In the genomic region with DNA sequence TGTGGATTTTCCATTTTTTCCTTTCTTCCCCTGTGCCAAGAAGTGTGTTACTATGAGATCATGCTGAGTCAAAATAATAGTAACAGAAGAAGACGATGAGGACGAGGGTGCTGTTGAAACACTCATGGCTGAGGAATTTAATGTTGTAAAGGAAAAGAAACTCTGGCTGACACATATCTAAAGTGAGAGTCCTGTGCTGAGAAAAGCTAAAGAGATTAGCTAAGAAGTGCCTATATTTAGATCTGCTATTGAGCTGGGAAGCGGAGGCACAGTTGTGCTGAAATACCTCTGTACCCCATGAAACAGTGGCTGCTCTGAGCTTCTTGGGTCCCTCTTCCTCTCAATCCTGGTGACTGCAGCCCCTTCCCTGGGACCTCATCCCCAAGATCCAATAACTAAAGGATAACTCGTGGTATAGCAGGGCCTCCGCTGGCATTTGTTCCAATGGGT, we compare ENCODE assay signal across 8 cellular contexts. TPM values are rescaled to one million over a fixed set of nuclear protein-coding genes. Genes with fewer than 3 reads are reported as not detected.
DNase-seq lines count a peak whose midpoint lies in the region; ATAC-seq and TF ChIP-seq lines count a peak whose summit lies in the region.

No MANE protein-coding gene starts in this region.

- H3K14ac ChIP-seq in neuronal stem cell (ENCODE audit: low read length) = no peak overlapping the region

- no peak overlapping the region for H3K4me2 ChIP-seq in neuronal stem cell (ENCODE audit: insufficient read depth, low read length, poor library complexity, severe bottlenecking)

- peak overlapping the region; percentile 87 for H3K27ac Mint-ChIP-seq in T-helper 1 cell treated with Interleukin-12 subunit alpha and Interleukin-12 subunit beta and Interleukin-4 antibody, amounts not matched to agents 30 μg/mL and 1 μg/mL, for 36 hours

- no peak for TF ChIP-seq CTCF in GM10266 (IDR thresholded peaks at IDR 0.05; ENCODE audit: control insufficient read depth, insufficient read depth, low read depth, missing control alignments)

- no peak overlapping the region for H3K18ac ChIP-seq in neuronal stem cell (ENCODE audit: low read length)

- peak overlapping the region; percentile 36 for H3K4me3 Mint-ChIP-seq in T-helper 1 cell treated with Interleukin-12 subunit alpha and Interleukin-12 subunit beta and Interleukin-4 antibody, amounts not matched to agents 30 μg/mL and 1 μg/mL, for 36 hours

- H3K4me1 ChIP-seq in thymus (ENCODE audit: control insufficient read depth, insufficient read depth, low read length) = peaks cover 22% of the 10 kb centered on the region
- H3K4me1 ChIP-seq in neuronal stem cell (ENCODE audit: control insufficient read depth in 2 of 2, insufficient read depth in 1 of 2, low read depth in 1 of 2, low read length in 2 of 2) = peaks cover 3 to 7% of the 10 kb centered on the region in 2 donors

- H3K23ac ChIP-seq in neuronal stem cell (ENCODE audit: low read depth, low read length, poor library complexity) = no peak overlapping the region

- H2AK5ac ChIP-seq in neuronal stem cell (ENCODE audit: low read depth, low read length) = no peak overlapping the region

- H4K91ac ChIP-seq in neuronal stem cell (ENCODE audit: low read depth, low read length, poor library complexity) = no peak overlapping the region

- peak; percentile 71 for DNase-seq in GM10266 (ENCODE audit: extremely low spot score)
- DNase-seq in fibroblast of the conjunctiva (ENCODE audit: low read depth) = peak; percentile 56
- DNase-seq in NCI-H524 (lab: John Stamatoyannopoulos, UW) = no peak
- DNase-seq in neuronal stem cell (ENCODE audit: low spot score) = no peak
- DNase-seq in HuH-7.5 (ENCODE audit: low spot score) = no peak

- no peak overlapping the region for H3K4ac ChIP-seq in neuronal stem cell (ENCODE audit: low read length)

- no peak overlapping the region for H2BK12ac ChIP-seq in neuronal stem cell (ENCODE audit: low read length)

- H3K27me3 ChIP-seq in thymus (ENCODE audit: control insufficient read depth, insufficient read depth) (peaks cover 3% of the 10 kb centered on the region), neuronal stem cell (ENCODE audit: control insufficient read depth in 3 of 3, insufficient read depth in 3 of 3, low read depth in 1 of 3, low read length in 3 of 3) (peaks cover 0 to 28% (median 0%) of the 10 kb centered on the region in 3 experiments)

- no peak overlapping the region for H2BK5ac ChIP-seq in neuronal stem cell (ENCODE audit: low read length)

- H3K9me3 Mint-ChIP-seq in T-helper 1 cell treated with Interleukin-12 subunit alpha and Interleukin-12 subunit beta and Interleukin-4 antibody, amounts not matched to agents 30 μg/mL and 1 μg/mL, for 36 hours = no peaks in the 10 kb centered on the region

- peak; percentile 26 for ATAC-seq in HG02571 (IDR thresholded peaks at IDR 0.05; ENCODE audit: unreplicated experiment)

- H3K79me1 ChIP-seq in neuronal stem cell (ENCODE audit: low read depth, low read length) = peaks cover 6% of the 10 kb centered on the region

- H3K4me3 ChIP-seq in thymus (ENCODE audit: low read length) = no peak overlapping the region
- no peak overlapping the region for H3K4me3 ChIP-seq in neuronal stem cell (ENCODE audit: low read length in 2 of 2)

- no peaks in the 10 kb centered on the region for H3K27me3 Mint-ChIP-seq in T-helper 1 cell treated with Interleukin-12 subunit alpha and Interleukin-12 subunit beta and Interleukin-4 antibody, amounts not matched to agents 30 μg/mL and 1 μg/mL, for 36 hours (ENCODE audit: low read depth)

- peaks cover 19% of the 10 kb centered on the region for H3K36me3 Mint-ChIP-seq in T-helper 1 cell treated with Interleukin-12 subunit alpha and Interleukin-12 subunit beta and Interleukin-4 antibody, amounts not matched to agents 30 μg/mL and 1 μg/mL, for 36 hours (ENCODE audit: low read depth)

- H2BK120ac ChIP-seq in neuronal stem cell (ENCODE audit: low read depth, low read length) = no peak overlapping the region

- H2AFZ ChIP-seq in neuronal stem cell (ENCODE audit: low read length) = no peak overlapping the region

- no peak overlapping the region for H4K8ac ChIP-seq in neuronal stem cell (ENCODE audit: low read depth, low read length)

- H3K9ac ChIP-seq in neuronal stem cell (ENCODE audit: low read depth, low read length, poor library complexity) = no peak overlapping the region

- peak overlapping the region; percentile 53 for H3K27ac ChIP-seq in thymus (ENCODE audit: low read depth)
- no peak overlapping the region for H3K27ac ChIP-seq in neuronal stem cell (replicated peaks; ENCODE audit: low read length)

- H3K4me1 Mint-ChIP-seq in T-helper 1 cell treated with Interleukin-12 subunit alpha and Interleukin-12 subunit beta and Interleukin-4 antibody, amounts not matched to agents 30 μg/mL and 1 μg/mL, for 36 hours (ENCODE audit: low read depth) = peaks cover 55% of the 10 kb centered on the region

- H3K36me3 ChIP-seq in thymus (ENCODE audit: control insufficient read depth, insufficient read depth) = no peaks in the 10 kb centered on the region
- no peaks in the 10 kb centered on the region for H3K36me3 ChIP-seq in neuronal stem cell (replicated peaks in 1 of 2; ENCODE audit: control insufficient read depth in 2 of 2, insufficient read depth in 2 of 2, low read length in 2 of 2)

- 94% methylated on average over 5 of the region's 5 CpGs for WGBS in thymus
- no CpG with 5 or more reads among the region's 5 CpGs for WGBS in neuronal stem cell (ENCODE audit: extremely low coverage in 2 of 2, insufficient read length in 2 of 2, insufficient replicate concordance in 1 of 2), 2 donors

- H3K9me3 ChIP-seq in thymus (ENCODE audit: control insufficient read depth) = no peaks in the 10 kb centered on the region
- no peaks in the 10 kb centered on the region for H3K9me3 ChIP-seq in neuronal stem cell (replicated peaks in 1 of 2; ENCODE audit: control insufficient read depth in 2 of 2, insufficient read depth in 1 of 2, low read depth in 1 of 2, low read length in 2 of 2)

- no peak overlapping the region for H2BK15ac ChIP-seq in neuronal stem cell (ENCODE audit: low read length)

RNA-seq across cellular contexts. Expression of a gene that starts 1.1 kb away (rescaled TPM):
- 109 TPM for polyA plus RNA-seq in thymus
- 0.50 TPM for polyA plus RNA-seq in neuronal stem cell (2013, experiment 1 of 2)
- 0.43 TPM for polyA plus RNA-seq in neuronal stem cell (2013, experiment 2 of 2)

RNA-seq across cellular contexts. Expression of a gene that starts 4.2 kb away (rescaled TPM):
- 248 TPM for polyA plus RNA-seq in thymus
- 158 TPM for polyA plus RNA-seq in neuronal stem cell (2013, experiment 1 of 2)
- polyA plus RNA-seq in neuronal stem cell (2013, experiment 2 of 2) = 158 TPM

Comparison
In these comparisons a context has a peak if more than half of its experiments do, and no peak if none do; other contexts are left out.
1. DNase-seq: peak in GM10266 (single experiment) and fibroblast of the conjunctiva (single experiment); none in NCI-H524 (0 of 2), neuronal stem cell (single experiment) and HuH-7.5 (single experiment).